Comparison of ENCODE assay signal across 21 cellular contexts in genomic region chr1:156242738-156243137, GRCh38. TPM values are rescaled to one million over a fixed set of nuclear protein-coding genes. Genes with fewer than 3 reads are reported as not detected.
DNase-seq lines count a peak whose midpoint lies in the region; ATAC-seq and TF ChIP-seq lines count a peak whose summit lies in the region.
"Had no signal": no experiment of that assay in that cellular context is flagged by ENCODE, and none has a peak within 500 bp of the region (broad histone marks: within the 10 kb centered on the region; RNA-seq: fewer than 3 reads in every experiment).

No MANE protein-coding gene starts in this region.

- peaks cover 4% of the 10 kb centered on the region for H3K36me3 Mint-ChIP-seq in T-helper 17 cell (ENCODE audit: low read depth)
- H3K36me3 Mint-ChIP-seq in nephron progenitor cell (ENCODE audit: low read depth), result peaks cover 12% of the 10 kb centered on the region
- H3K36me3 Mint-ChIP-seq in type B pancreatic cell, result peaks cover 5% of the 10 kb centered on the region

- no peak for ATAC-seq in left ventricle myocardium superior
- ATAC-seq in T-helper 17 cell, result no peak

- H3K36me3 ChIP-seq in cardiac muscle cell (peaks cover 5% of the 10 kb centered on the region), stomach (peaks cover 16 to 54% (median 44%) of the 10 kb centered on the region in 4 donors)

- H3K27me3 ChIP-seq in cardiac muscle cell, result no peaks in the 10 kb centered on the region
- peaks cover 0 to 31% (median 9%) of the 10 kb centered on the region in 3 donors for H3K27me3 ChIP-seq in stomach
- H3K27me3 ChIP-seq: MG63 had no signal

- H3K9me3 Mint-ChIP-seq in nephron progenitor cell (no peaks in the 10 kb centered on the region), type B pancreatic cell (no peaks in the 10 kb centered on the region)

- H3K9me3 ChIP-seq in cardiac muscle cell (ENCODE audit: low read depth), result no peaks in the 10 kb centered on the region
- no peaks in the 10 kb centered on the region for H3K9me3 ChIP-seq in T-helper 17 cell (ENCODE audit: control insufficient read depth, low read length, poor library complexity, severe bottlenecking)
- H3K9me3 ChIP-seq in stomach, result no peaks in the 10 kb centered on the region
- H3K9me3 ChIP-seq: HAP-1, MG63 had no signal

- intact Hi-C loops in left ventricle myocardium superior (cut with micrococcal nuclease), result no loop called here
- intact Hi-C loops in stomach (cut with DNase I; ENCODE audit: low total_unique reads), result no loop called here

- no peak overlapping the region for H3K4me3 ChIP-seq in cardiac muscle cell
- H3K4me3 ChIP-seq in stomach, result no peak overlapping the region
- H3K4me3 ChIP-seq: HAP-1, MG63 had no signal

- H3K27ac ChIP-seq in cardiac muscle cell, result peak overlapping the region; percentile 9
- no peak overlapping the region for H3K27ac ChIP-seq in stomach

- H3K4me3 Mint-ChIP-seq in T-helper 17 cell (peak overlapping the region; percentile 25), nephron progenitor cell (no peak overlapping the region), type B pancreatic cell (no peak overlapping the region)
- H3K4me3 Mint-ChIP-seq: CD14-positive monocyte had no signal

- H3K4me1 ChIP-seq in cardiac muscle cell (ENCODE audit: low read depth), result no peaks in the 10 kb centered on the region
- peaks cover 23 to 32% (median 30%) of the 10 kb centered on the region in 4 donors for H3K4me1 ChIP-seq in stomach
- H3K4me1 ChIP-seq: HAP-1 had no signal

- H3K27ac Mint-ChIP-seq in T-helper 17 cell (peak overlapping the region; percentile 27), nephron progenitor cell (peak overlapping the region; percentile 66), type B pancreatic cell (no peak overlapping the region)
- H3K27ac Mint-ChIP-seq: CD14-positive monocyte had no signal

- no peak for TF ChIP-seq EP300 in stomach (IDR thresholded peaks at IDR 0.05)

- H3K4me1 Mint-ChIP-seq in T-helper 17 cell (peaks cover 19% of the 10 kb centered on the region), nephron progenitor cell (peaks cover 24% of the 10 kb centered on the region), type B pancreatic cell (ENCODE audit: unreplicated experiment) (peaks cover 4% of the 10 kb centered on the region)

- 66 to 76% (median 73%) methylated on average over 8 to 10 of the region's 10 CpGs for whole genome bisulfite sequencing in stomach, 5 donors

- no peak for TF ChIP-seq CTCF in cardiac muscle cell (IDR thresholded peaks at IDR 0.05; ENCODE audit: low read depth, low read length)
- no peak for TF ChIP-seq CTCF in nephron progenitor cell (IDR thresholded peaks at IDR 0.05)
- TF ChIP-seq CTCF in stomach (IDR thresholded peaks at IDR 0.05), result no peak
- no peak for TF ChIP-seq CTCF in type B pancreatic cell (conservative IDR thresholded peaks at IDR 0.05)

- H3K27me3 Mint-ChIP-seq in T-helper 17 cell (no peaks in the 10 kb centered on the region), nephron progenitor cell (ENCODE audit: low read depth, poor library complexity) (peaks cover 2% of the 10 kb centered on the region), type B pancreatic cell (no peaks in the 10 kb centered on the region)

- DNase-seq in cardiac muscle cell (ENCODE audit: low read depth in 1 of 2, low spot score in 1 of 2) (no peak), left ventricle myocardium superior (no peak), T-helper 17 cell (no peak), nephron progenitor cell (no peak), stomach (no peak), type B pancreatic cell (ENCODE audit: extremely low spot score, unreplicated experiment) (no peak)
- no peak for DNase-seq in stimulated activated CD4-positive, alpha-beta T cell treated with anti-CD3 and anti-CD28 coated beads, Interleukin-4, amount 100 ng/mL, for 1 hour
- DNase-seq: 8988T, AML-193, DMS79, MG63, NCI-H1092, NCI-H1436, NCI-H187 treated with DMSO at 0.1 percent for 48 hours, NCI-H2107, NCI-H446 treated with DMSO at 0.1 percent for 48 hours, NCI-H526 treated with DMSO at 0.1 percent for 48 hours, SHP77, SW 1271 had no signal

- TF ChIP-seq POLR2A in stomach (IDR thresholded peaks at IDR 0.05), result no peak

RNA-seq across cellular contexts. Expression of gene BGLAP, which starts 0.8 kb away (rescaled TPM):
- total RNA-seq in cardiac muscle cell (0.51 and 0.67 TPM in 2 replicates), left ventricle myocardium superior (1.1 TPM), T-helper 17 cell (1 to 10 TPM; 1.1 to 3.7 TPM), stomach (not detected), type B pancreatic cell (ENCODE audit: low replicate concordance) (0.64 and 3.1 TPM in 2 replicates)
- polyA plus RNA-seq in cardiac muscle cell (0.32 and 1.8 TPM in 2 replicates), stomach (1 to 10 TPM in 2 of 3 donors, not detected in 1; 1.5 to 1.9 TPM)
- polyA plus RNA-seq: CD14-positive monocyte had no signal

RNA-seq across cellular contexts. Expression of gene PAQR6, which starts 5.1 kb away (rescaled TPM):
- total RNA-seq in cardiac muscle cell, result 34.5 and 35.7 TPM in 2 replicates
- polyA plus RNA-seq in cardiac muscle cell, result 23.3 and 40.1 TPM in 2 replicates
- total RNA-seq in left ventricle myocardium superior, result 0.32 TPM
- 1 to 10 TPM; 2.8 to 3.1 TPM for total RNA-seq in T-helper 17 cell
- total RNA-seq in stomach, result 1 to 10 TPM in 2 of 5 donors, under 1 TPM in 1, not detected in 2; 0.43 to 2.9 (median 2.0) TPM
- 1 to 10 TPM; 1.4 to 4.3 (median 2.0) TPM for polyA plus RNA-seq in stomach
- 9.2 and 19.0 TPM in 2 replicates for total RNA-seq in type B pancreatic cell (ENCODE audit: low replicate concordance)
- polyA plus RNA-seq: CD14-positive monocyte had no signal

RNA-seq across cellular contexts. Expression of gene PMF1, which starts 29.9 kb away (rescaled TPM):
- 106 and 129 TPM in 2 replicates for total RNA-seq in cardiac muscle cell
- 133 and 151 TPM in 2 replicates for polyA plus RNA-seq in cardiac muscle cell
- 65.1 TPM for total RNA-seq in left ventricle myocardium superior
- total RNA-seq in T-helper 17 cell, result 10 to 100 TPM; 59.1 to 73.2 TPM
- 10 to 100 TPM in 3 of 5 donors, 1 to 10 TPM in 2; 5.3 to 54.9 (median 15.6) TPM for total RNA-seq in stomach
- polyA plus RNA-seq in stomach, result 10 to 100 TPM; 68.7 to 73.5 (median 68.8) TPM
- 56.1 and 62.0 TPM in 2 replicates for total RNA-seq in type B pancreatic cell (ENCODE audit: low replicate concordance)

RNA-seq across cellular contexts. Expression of gene SMG5, which starts 39.9 kb away (rescaled TPM):
- total RNA-seq in cardiac muscle cell (101 and 110 TPM in 2 replicates), left ventricle myocardium superior (84.5 TPM), T-helper 17 cell (10 to 100 TPM; 59.0 to 79.2 TPM), stomach (100 to 1,000 TPM in 1 of 5 donors, 10 to 100 TPM in 4; 29.8 to 199 (median 51.6) TPM), type B pancreatic cell (ENCODE audit: low replicate concordance) (91.0 and 91.3 TPM in 2 replicates)
- polyA plus RNA-seq in cardiac muscle cell (79.5 and 95.5 TPM in 2 replicates), stomach (10 to 100 TPM; 20.2 to 29.1 (median 22.3) TPM)

RNA-seq across cellular contexts. Expression of gene TMEM79, which starts 41.4 kb away (rescaled TPM):
- total RNA-seq in cardiac muscle cell (2.6 and 4.0 TPM in 2 replicates), left ventricle myocardium superior (1.5 TPM), T-helper 17 cell (1 to 10 TPM; 3.2 to 3.5 TPM), stomach (10 to 100 TPM in 2 of 5 donors, 1 to 10 TPM in 2, not detected in 1; 1.1 to 21.4 (median 9.4) TPM), type B pancreatic cell (ENCODE audit: low replicate concordance) (18.1 and 43.8 TPM in 2 replicates)
- polyA plus RNA-seq in cardiac muscle cell (3.0 and 4.6 TPM in 2 replicates), stomach (10 to 100 TPM in 1 of 3 donors, 1 to 10 TPM in 2; 1.5 to 24.9 (median 2.7) TPM)
